Comparison of ENCODE assay signal across 16 cellular contexts in the genomic region with DNA sequence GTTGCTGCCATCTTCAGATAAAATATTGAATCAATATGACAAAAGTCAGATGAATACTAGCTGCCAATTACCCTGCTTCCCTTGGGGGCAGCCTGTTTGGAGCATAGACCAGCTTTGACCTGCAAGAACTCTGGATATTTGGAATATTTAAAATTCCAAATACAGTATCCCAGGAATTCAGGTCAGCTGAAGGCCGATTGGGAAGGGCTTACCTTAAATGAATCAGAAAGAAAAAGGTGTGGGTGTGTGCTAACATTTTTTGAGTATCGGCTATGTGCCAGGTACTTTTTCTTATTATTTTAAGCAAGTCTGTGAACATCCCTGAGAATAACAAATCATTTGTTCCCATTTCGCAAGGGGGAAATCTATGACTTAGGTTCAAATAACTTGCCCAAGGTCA. TPM values are rescaled to one million over a fixed set of nuclear protein-coding genes. Genes with fewer than 3 reads are reported as not detected.
DNase-seq lines count a peak whose midpoint lies in the region; ATAC-seq, FAIRE-seq and TF ChIP-seq lines count a peak whose summit lies in the region.
"Had no signal": no experiment of that assay in that cellular context is flagged by ENCODE, and none has a peak within 500 bp of the region (broad histone marks: within the 10 kb centered on the region; RNA-seq: fewer than 3 reads in every experiment).

No MANE protein-coding gene starts in this region.

- H3K9me2 ChIP-seq in SU-DHL-6 (replicated peaks; ENCODE audit: insufficient read depth, low read length): no peaks in the 10 kb centered on the region

- no peak overlapping the region for H2AFZ ChIP-seq in SU-DHL-6 (ENCODE audit: low read depth, low read length, severe bottlenecking)
- no peak overlapping the region for H2AFZ ChIP-seq in keratinocyte (ENCODE audit: control insufficient read depth, low read length)

- H3K4me3 ChIP-seq in SU-DHL-6 (ENCODE audit: insufficient read depth, low read length, poor library complexity, severe bottlenecking) (peak overlapping the region; percentile 83), keratinocyte (ENCODE audit: control insufficient read depth in 2 of 3, extremely low read depth in 1 of 3, insufficient read depth in 2 of 3, low read depth in 1 of 3, low read length in 3 of 3) (no peak overlapping the region)

- TF ChIP-seq CTCF in SU-DHL-6 (IDR thresholded peaks at IDR 0.05; ENCODE audit: insufficient read depth, low read length, poor library complexity, severe bottlenecking) (no peak), keratinocyte (optimal IDR thresholded peaks at IDR 0.05 in 1 of 3, IDR thresholded peaks at IDR 0.05 in 1 of 3, conservative IDR thresholded peaks at IDR 0.05 in 1 of 3; ENCODE audit: extremely low read depth in 1 of 3, insufficient read depth in 2 of 3, low read length in 3 of 3) (no peak)

- H3K27me3 ChIP-seq in SU-DHL-6 (ENCODE audit: low read length) (no peaks in the 10 kb centered on the region), keratinocyte (ENCODE audit: control insufficient read depth, extremely low read depth, insufficient read depth, low read length) (peaks cover 20% of the 10 kb centered on the region)

- peak overlapping the region; percentile 94 for H3K4me2 ChIP-seq in SU-DHL-6 (ENCODE audit: low read depth, low read length, poor library complexity, severe bottlenecking)
- H3K4me2 ChIP-seq in keratinocyte (ENCODE audit: control insufficient read depth, extremely low read depth, insufficient read depth, low read depth, low read length): peak overlapping the region; percentile 29

- H3K36me3 ChIP-seq in SU-DHL-6 (ENCODE audit: low read length): no peaks in the 10 kb centered on the region
- H3K36me3 ChIP-seq in keratinocyte (ENCODE audit: control insufficient read depth in 2 of 2, extremely low read depth in 1 of 2, insufficient read depth in 2 of 2, low read length in 2 of 2): no peaks in the 10 kb centered on the region

- dilution Hi-C loops in keratinocyte (cut with MboI; ENCODE audit: extremely low pct_ligation_motif_present, low sequenced_read_pairs): no loop called here

- ATAC-seq in GM21717 (IDR thresholded peaks at IDR 0.05; ENCODE audit: unreplicated experiment): no peak

- FAIRE-seq in GM19239 (lab: Jason Lieb, UNC): peak; percentile 49
- FAIRE-seq in keratinocyte (lab: Jason Lieb, UNC): no peak
- FAIRE-seq: HTR-8/SVneo, small intestine had no signal

- DNase-seq in GM19239 (ENCODE audit: insufficient read length, low spot score) (no peak), keratinocyte (ENCODE audit: low read depth, low spot score) (no peak), substantia nigra (lab: John Stamatoyannopoulos, UW) (no peak), putamen (ENCODE audit: low spot score) (no peak)
- no peak for DNase-seq in effector CD4-positive, alpha-beta T cell
- DNase-seq: activated CD4-positive, alpha-beta T cell treated with anti-CD3 and anti-CD28 coated beads for 1 hour; activated gamma-delta T cell; C1 segment of cervical spinal cord; foreskin melanocyte; NCI-H146; NCI-H446 treated with DMSO at 0.1 percent for 48 hours; SHP77 treated with DMSO at 0.1 percent for 48 hours; small intestine had no signal

- H3K9ac ChIP-seq in SU-DHL-6 (ENCODE audit: low read length) (peak overlapping the region; percentile 83), keratinocyte (ENCODE audit: control insufficient read depth, extremely low read depth, insufficient read depth, low read length) (no peak overlapping the region)

- H3K9me3 ChIP-seq in SU-DHL-6 (ENCODE audit: insufficient read depth, low read length): no peaks in the 10 kb centered on the region
- no peaks in the 10 kb centered on the region for H3K9me3 ChIP-seq in keratinocyte (ENCODE audit: control insufficient read depth, low read depth, low read length)

- H3K9me1 ChIP-seq in keratinocyte (ENCODE audit: control insufficient read depth, extremely low read depth, insufficient read depth, low read length): no peaks in the 10 kb centered on the region

- peaks cover 42% of the 10 kb centered on the region for H3F3A ChIP-seq in SU-DHL-6 (ENCODE audit: insufficient read depth)

- H4K20me1 ChIP-seq in SU-DHL-6 (ENCODE audit: low read depth, low read length): no peaks in the 10 kb centered on the region
- H4K20me1 ChIP-seq in keratinocyte (ENCODE audit: control insufficient read depth, extremely low read depth, insufficient read depth, low read length): no peaks in the 10 kb centered on the region

- peaks cover 22% of the 10 kb centered on the region for H3K4me1 ChIP-seq in keratinocyte (ENCODE audit: control insufficient read depth, extremely low read depth, insufficient read depth, low read length)

- H3K27ac ChIP-seq in SU-DHL-6 (ENCODE audit: low read depth, low read length) (peak overlapping the region; percentile 88), keratinocyte (ENCODE audit: control insufficient read depth, insufficient read depth, low read length) (no peak overlapping the region), substantia nigra (ENCODE audit: low read depth, low read length, poor library complexity, severe bottlenecking) (peak overlapping the region; percentile 9)

- H3K79me2 ChIP-seq in SU-DHL-6 (ENCODE audit: insufficient read depth, low read length): peaks cover 41% of the 10 kb centered on the region
- H3K79me2 ChIP-seq in keratinocyte (ENCODE audit: control insufficient read depth, insufficient read depth, low read length): no peaks in the 10 kb centered on the region

RNA-seq across cellular contexts. Expression of gene RUBCNL, which starts 1.8 kb away (rescaled TPM):
- polyA plus RNA-seq in keratinocyte: 0.05 to 0.16 TPM (median 0.12 TPM) in 3 replicates
- polyA plus RNA-seq in keratinocyte (2011; ENCODE audit: low read depth): not detected
- 0.09 TPM in 1 of 2 replicates, not detected in the other for polyA plus RNA-seq in keratinocyte (2011; cell fraction: cytosol; rRNA removed)
- polyA plus RNA-seq in keratinocyte (2011; cell fraction: nucleus; rRNA removed): 0.12 and 0.31 TPM in 2 replicates
- polyA plus RNA-seq in keratinocyte (2012; ENCODE audit: low replicate concordance): 0.08 TPM in 1 of 2 replicates, not detected in the other
- polyA minus RNA-seq in keratinocyte: 0.74 TPM in 1 of 3 replicates, not detected in the others
- polyA minus RNA-seq in keratinocyte (2011; cell fraction: cytosol; rRNA and poly(A)+ RNA removed): not detected
- 0.21 TPM in 1 of 2 replicates, not detected in the other for polyA minus RNA-seq in keratinocyte (2011; cell fraction: nucleus; rRNA and poly(A)+ RNA removed)
